In the genomic region with DNA sequence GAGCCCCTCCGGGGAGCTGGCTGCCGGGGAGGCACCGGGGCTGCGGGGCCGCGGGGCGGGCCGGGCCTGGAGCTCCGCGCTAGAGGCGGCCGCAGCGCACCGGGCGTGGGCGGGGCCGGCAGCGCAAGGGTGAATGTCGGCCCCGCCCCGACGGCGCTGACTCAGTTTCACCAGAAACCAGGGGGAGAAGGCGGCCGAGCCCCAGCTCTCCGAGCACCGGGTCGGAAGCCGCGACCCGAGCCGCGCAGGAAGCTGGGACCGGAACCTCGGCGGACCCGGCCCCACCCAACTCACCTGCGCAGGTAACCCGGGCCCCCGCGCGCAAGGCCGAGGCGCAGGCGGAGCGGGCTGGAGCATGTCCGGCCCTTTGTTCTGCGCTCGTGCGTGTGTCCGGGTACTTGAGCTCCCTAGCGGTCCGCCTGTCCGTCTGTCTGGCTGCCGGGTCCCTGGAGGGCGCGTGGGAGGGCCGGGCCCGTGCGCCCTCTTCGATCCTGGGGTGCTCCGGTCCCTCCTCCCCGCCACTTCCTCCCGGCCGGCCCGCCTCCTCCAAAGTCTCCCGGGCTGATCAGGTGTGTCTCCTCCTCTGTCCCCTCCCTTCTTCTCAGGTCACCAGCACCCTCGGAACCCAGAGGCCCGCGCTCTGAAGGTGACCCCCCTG, we compare ENCODE assay signal across 8 cellular contexts. TPM values are rescaled to one million over a fixed set of nuclear protein-coding genes. Genes with fewer than 3 reads are reported as not detected.
DNase-seq lines count a peak whose midpoint lies in the region; ATAC-seq and TF ChIP-seq lines count a peak whose summit lies in the region.

A gene with protein sequence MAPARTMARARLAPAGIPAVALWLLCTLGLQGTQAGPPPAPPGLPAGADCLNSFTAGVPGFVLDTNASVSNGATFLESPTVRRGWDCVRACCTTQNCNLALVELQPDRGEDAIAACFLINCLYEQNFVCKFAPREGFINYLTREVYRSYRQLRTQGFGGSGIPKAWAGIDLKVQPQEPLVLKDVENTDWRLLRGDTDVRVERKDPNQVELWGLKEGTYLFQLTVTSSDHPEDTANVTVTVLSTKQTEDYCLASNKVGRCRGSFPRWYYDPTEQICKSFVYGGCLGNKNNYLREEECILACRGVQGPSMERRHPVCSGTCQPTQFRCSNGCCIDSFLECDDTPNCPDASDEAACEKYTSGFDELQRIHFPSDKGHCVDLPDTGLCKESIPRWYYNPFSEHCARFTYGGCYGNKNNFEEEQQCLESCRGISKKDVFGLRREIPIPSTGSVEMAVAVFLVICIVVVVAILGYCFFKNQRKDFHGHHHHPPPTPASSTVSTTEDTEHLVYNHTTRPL (plus strand): TSS at position 164 of the 658 bp plus-strand sequence. CDS start 507 bp downstream, outside the sequence.

- peak within 1 kb of the TSS; percentile 13 to 53 for H3K4me3 ChIP-seq in gastroesophageal sphincter
- peak within 1 kb of the TSS; percentile 60 for H3K4me3 ChIP-seq in rectal smooth muscle tissue (ENCODE audit: low read length)

- H3K9ac ChIP-seq in rectal smooth muscle tissue (ENCODE audit: low read length): peak within 1 kb of the TSS; percentile 16

- H3K9me3 Mint-ChIP-seq in CD14-positive monocyte: peaks cover 0 to 6% (median 2%) of the 10 kb centered on the region in 7 donors

- TF ChIP-seq CTCF in CD14-positive monocyte (IDR thresholded peaks at IDR 0.05): no peak
- no peak for TF ChIP-seq CTCF in gastroesophageal sphincter (IDR thresholded peaks at IDR 0.05)

- H3K27ac Mint-ChIP-seq in CD14-positive monocyte: peak within 1 kb of the TSS in 5 of 7 donors; percentile 48 to 89 (median 78)

- no peaks in the 10 kb centered on the region for H3K9me3 ChIP-seq in gastroesophageal sphincter

- WGBS in gastroesophageal sphincter (ENCODE audit: low coverage in 1 of 2), 2 donors: 0% methylated on average over 9 of the region's 70 CpGs; no CpG with 5 or more reads in 1 of the 2 donors

- peaks cover 12 to 37% (median 18%) of the 10 kb centered on the region in 3 donors for H3K27me3 Mint-ChIP-seq in CD14-positive monocyte (ENCODE audit: low read depth in 3 of 3)

- H3K36me3 Mint-ChIP-seq in CD14-positive monocyte: peaks cover 3 to 7% of the 10 kb centered on the region in 2 donors

- no peaks in the 10 kb centered on the region for H3K36me3 ChIP-seq in gastroesophageal sphincter
- H3K36me3 ChIP-seq in rectal smooth muscle tissue (ENCODE audit: control insufficient read depth, insufficient read depth, low read length): no peaks in the 10 kb centered on the region

- peaks cover 58% of the 10 kb centered on the region for H3K27me3 ChIP-seq in gastroesophageal sphincter
- H3K27me3 ChIP-seq in rectal smooth muscle tissue (ENCODE audit: control insufficient read depth, insufficient read depth, low read length): peaks cover 3% of the 10 kb centered on the region

- ATAC-seq in gastroesophageal sphincter: no peak
- ATAC-seq in HG02981 (IDR thresholded peaks at IDR 0.05; ENCODE audit: unreplicated experiment): no peak
- ATAC-seq in GM18502 (IDR thresholded peaks at IDR 0.05; ENCODE audit: poor library complexity, unreplicated experiment): no peak
- no peak for ATAC-seq in HG02610 (IDR thresholded peaks at IDR 0.05; ENCODE audit: unreplicated experiment)

- H3K4me1 ChIP-seq in gastroesophageal sphincter: peaks cover 4 to 20% (median 11%) of the 10 kb centered on the region in 3 donors
- no peaks in the 10 kb centered on the region for H3K4me1 ChIP-seq in rectal smooth muscle tissue (ENCODE audit: control insufficient read depth, insufficient read depth, low read length)

- no peak for TF ChIP-seq POLR2A in gastroesophageal sphincter (IDR thresholded peaks at IDR 0.05)

- peaks cover 40% of the 10 kb centered on the region for H3K4me1 Mint-ChIP-seq in CD14-positive monocyte

- peak within 1 kb of the TSS; percentile 97 to 99 for H3K4me3 Mint-ChIP-seq in CD14-positive monocyte

- TF ChIP-seq EP300 in gastroesophageal sphincter (IDR thresholded peaks at IDR 0.05): no peak

- intact Hi-C loops in CD14-positive monocyte (cut with micrococcal nuclease): no loop called here

- H3K27ac ChIP-seq in gastroesophageal sphincter: no peak within 1 kb of the TSS
- no peak within 1 kb of the TSS for H3K27ac ChIP-seq in rectal smooth muscle tissue (ENCODE audit: low read depth, low read length)

- no peak for DNase-seq in CD14-positive monocyte (ENCODE audit: low spot score)
- DNase-seq in NCI-H146 (lab: John Stamatoyannopoulos, UW): peak; percentile 67
- DNase-seq in activated T-cell treated with anti-CD3 and anti-CD28 coated beads for 4 hours: peak; percentile 67

RNA-seq across cellular contexts. Expression of the gene that starts here (rescaled TPM):
- polyA plus RNA-seq in CD14-positive monocyte: 10 to 100 TPM; 17.1 to 21.5 TPM
- total RNA-seq in gastroesophageal sphincter: 10 to 100 TPM in 1 of 4 donors, 1 to 10 TPM in 3; 2.0 to 29.8 (median 2.8) TPM
